23 cellular contexts compared by ENCODE assay signal in the genomic region with DNA sequence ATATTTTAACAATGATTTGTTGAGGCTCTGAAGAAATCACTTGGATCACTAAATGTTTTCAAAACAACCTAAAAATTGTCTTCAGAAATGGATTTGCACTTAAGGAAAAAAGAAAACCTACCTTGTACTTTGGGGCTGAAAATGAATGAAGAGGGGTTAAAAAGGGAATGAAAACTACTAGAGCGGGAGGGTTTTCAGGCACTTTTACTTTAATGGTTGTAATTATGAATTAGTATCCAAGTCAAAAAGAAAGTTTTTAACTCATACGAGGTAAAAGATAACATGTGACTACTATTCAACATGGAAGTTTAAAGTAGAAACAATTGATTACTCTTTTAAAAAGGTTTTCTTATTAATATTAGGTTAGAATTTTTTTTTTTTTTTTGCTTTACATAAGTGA. TPM values are rescaled to one million over a fixed set of nuclear protein-coding genes. Genes with fewer than 3 reads are reported as not detected.
A peak's percentile ranks its signal among the peaks of the same experiment; 100 is the strongest.
DNase-seq lines count a peak whose midpoint lies in the region; ATAC-seq, FAIRE-seq and TF ChIP-seq lines count a peak whose summit lies in the region.
"Had no signal": no experiment of that assay in that cellular context is flagged by ENCODE, and none has a peak within 500 bp of the region (broad histone marks: within the 10 kb centered on the region; RNA-seq: fewer than 3 reads in every experiment).

No MANE protein-coding gene starts in this region.

- H3K27me3 ChIP-seq in HepG2 (ENCODE audit: control insufficient read depth in 1 of 2, insufficient read depth in 2 of 2, low read length in 2 of 2): no peaks in the 10 kb centered on the region; a peak in 1 of 5 replicates
- H3K27me3 ChIP-seq in right lobe of liver: peaks cover 3 to 32% of the 10 kb centered on the region in 2 donors
- H3K27me3 ChIP-seq in K562 (ENCODE audit: control insufficient read depth in 2 of 2, insufficient read depth in 2 of 2, low read length in 2 of 2): no peaks in the 10 kb centered on the region
- H3K27me3 ChIP-seq in iPS-20b (ENCODE audit: insufficient read depth, low read length): no peaks in the 10 kb centered on the region

- H3K79me2 ChIP-seq in HepG2 (ENCODE audit: insufficient read depth, low read length) (peaks cover 100% of the 10 kb centered on the region), K562 (ENCODE audit: control insufficient read depth, insufficient read depth, low read length) (peaks cover 100% of the 10 kb centered on the region)

- TF ChIP-seq EP300 in HepG2 (IDR thresholded peaks at IDR 0.05; ENCODE audit: low read depth in 2 of 2, low read length in 2 of 2): no peak
- TF ChIP-seq EP300 in HepG2 (CRISPR knock-in tag; IDR thresholded peaks at IDR 0.05; ENCODE audit: borderline replicate concordance): no peak
- TF ChIP-seq EP300 in K562 (IDR thresholded peaks at IDR 0.05; ENCODE audit: low read length): no peak

- H3K9ac ChIP-seq in HepG2 (ENCODE audit: insufficient read depth, low read depth, low read length): peak overlapping the region; percentile 99
- H3K9ac ChIP-seq in K562 (ENCODE audit: insufficient read depth in 1 of 2, low read depth in 2 of 2, low read length in 2 of 2): peak overlapping the region in 1 of 2 experiments; percentile 97; a peak in 2 of 4 replicates
- peak overlapping the region; percentile 100; the same call in 1 of the 2 replicates for H3K9ac ChIP-seq in iPS-20b (ENCODE audit: low read depth, low read length)

- no peak for FAIRE-seq in HepG2 (lab: Jason Lieb, UNC)
- FAIRE-seq in K562 (lab: Jason Lieb, UNC): no peak

- in situ Hi-C loops in HepG2 (cut with HindIII; ENCODE audit: extremely low pct_ligation_motif_present, low pct_unique_long_range_greater_than_20kb) (no loop called here), K562 (cut with MboI) (no loop called here)

- BruUV-seq in HepG2 (replicated peaks; lab: Mats Ljungman, UMichigan) (no TSS peak), K562 (replicated peaks; lab: Mats Ljungman, UMichigan) (no TSS peak)

- no peak for TF ChIP-seq RAD21 in HepG2 (CRISPR knock-in tag; IDR thresholded peaks at IDR 0.05)
- no peak for TF ChIP-seq RAD21 in K562 (CRISPR knock-in tag; conservative IDR thresholded peaks at IDR 0.05 in 1 of 2, IDR thresholded peaks at IDR 0.05 in 1 of 2)

- H3K36me3 ChIP-seq in HepG2 (replicated peaks in 1 of 2; ENCODE audit: control insufficient read depth in 1 of 2, insufficient read depth in 2 of 2, low read length in 2 of 2) (peaks cover 6 to 25% of the 10 kb centered on the region in 2 experiments; a peak in 4 of 5 replicates), right lobe of liver (no peaks in the 10 kb centered on the region), K562 (ENCODE audit: control insufficient read depth, insufficient read depth, low read length) (peaks cover 63% of the 10 kb centered on the region), iPS-20b (ENCODE audit: insufficient read depth, low read depth, low read length) (peaks cover 55% of the 10 kb centered on the region)
- H3K36me3 ChIP-seq: right atrium auricular region had no signal

- H3K4me1 ChIP-seq in HepG2 (ENCODE audit: insufficient read depth, low read length) (peaks cover 57% of the 10 kb centered on the region), right lobe of liver (no peaks in the 10 kb centered on the region), K562 (replicated peaks in 1 of 2; ENCODE audit: control insufficient read depth in 2 of 2, insufficient read depth in 2 of 2, low read length in 2 of 2) (peaks cover 10 to 11% of the 10 kb centered on the region in 2 experiments; a peak in 4 of 5 replicates), iPS-20b (ENCODE audit: insufficient read depth, low read length) (peaks cover 13% of the 10 kb centered on the region; the same call in 1 of the 2 replicates)

- H3K9me3 ChIP-seq in HepG2 (ENCODE audit: low read length) (no peaks in the 10 kb centered on the region), right lobe of liver (no peaks in the 10 kb centered on the region), K562 (replicated peaks; ENCODE audit: control insufficient read depth, insufficient read depth, low read depth, low read length) (no peaks in the 10 kb centered on the region), iPS-20b (ENCODE audit: insufficient read depth, low read depth, low read length) (no peaks in the 10 kb centered on the region)
- H3K9me3 ChIP-seq: right atrium auricular region, SJSA1 had no signal

- TF ChIP-seq POLR2A in HepG2 (IDR thresholded peaks at IDR 0.05; ENCODE audit: insufficient read depth in 1 of 2, low read depth in 2 of 2, low read length in 2 of 2) (no peak), right lobe of liver (IDR thresholded peaks at IDR 0.05) (no peak), K562 (conservative IDR thresholded peaks at IDR 0.05) (no peak)

- H3K4me3 ChIP-seq in HepG2 (replicated peaks in 1 of 3; ENCODE audit: insufficient read depth in 1 of 3, low read depth in 2 of 3, low read length in 3 of 3): peak overlapping the region in 2 of 3 experiments; percentile 62 to 97; a peak in 4 of 6 replicates
- H3K4me3 ChIP-seq in right lobe of liver: no peak overlapping the region
- H3K4me3 ChIP-seq in K562: peak overlapping the region; percentile 78; the same call in 1 of the 2 replicates
- H3K4me3 ChIP-seq in iPS-20b (ENCODE audit: low read length): peak overlapping the region; percentile 90
- H3K4me3 ChIP-seq: right atrium auricular region, SJSA1 had no signal

- CTCF ChIA-PET in HepG2 (lab: Yijun Ruan, JAX; ENCODE audit: low intra/inter-chr PET ratio, low total read pairs) (no interaction called here), K562 (lab: Yijun Ruan, JAX; ENCODE audit: low intra/inter-chr PET ratio) (interaction anchor here (0.9 kb wide), 1 partner anchor 47 kb away, joined by 3 read pairs; no protein-coding TSS in a partner anchor)

- ATAC-seq in HepG2 (no peak), right lobe of liver (no peak), K562 (no peak)

- POLR2A ChIA-PET in HepG2 (lab: Yijun Ruan, JAX): interaction anchor here (3.8 kb wide), 1 partner anchor 31 kb away, joined by 27 read pairs; no protein-coding TSS in a partner anchor
- POLR2A ChIA-PET in K562 (lab: Yijun Ruan, JAX): interaction anchor here (0.5 kb wide), 1 partner anchor 325 kb away, joined by 3 read pairs; no protein-coding TSS in a partner anchor

- peak overlapping the region; percentile 95 for H3K27ac ChIP-seq in HepG2 (ENCODE audit: extremely low read length, insufficient read depth, low read length)
- no peak overlapping the region for H3K27ac ChIP-seq in right lobe of liver
- peak overlapping the region; percentile 97; the same call in 2 of the 3 replicates for H3K27ac ChIP-seq in K562 (ENCODE audit: extremely low read depth, low read depth, low read length)
- no peak overlapping the region for H3K27ac ChIP-seq in iPS-20b (ENCODE audit: low read length)
- H3K27ac ChIP-seq: right atrium auricular region had no signal

- H3K9me1 ChIP-seq in K562 (ENCODE audit: control insufficient read depth, insufficient read depth, low read length): no peaks in the 10 kb centered on the region

- peak overlapping the region; percentile 87 for H3K4me2 ChIP-seq in HepG2 (ENCODE audit: low read depth, low read length)
- no peak overlapping the region for H3K4me2 ChIP-seq in K562 (ENCODE audit: insufficient read depth, low read length)

- 35% methylated on average over 2 of the region's 2 CpGs for WGBS in HepG2 (ENCODE audit: low lambda C conversion rate)
- WGBS in right lobe of liver (ENCODE audit: insufficient coverage, low coverage, low lambda C conversion rate, missing lambda C conversion rate): 48% methylated on average over 2 of the region's 2 CpGs
- 16% methylated on average over 2 of the region's 2 CpGs for WGBS in K562 (ENCODE audit: insufficient coverage, low coverage, missing lambda C conversion rate)

- H4K20me1 ChIP-seq in HepG2 (ENCODE audit: insufficient read depth, low read length): peaks cover 41% of the 10 kb centered on the region
- no peaks in the 10 kb centered on the region for H4K20me1 ChIP-seq in K562 (replicated peaks; ENCODE audit: control insufficient read depth, insufficient read depth, low read length)

- DNase-seq in HepG2 (ENCODE audit: low spot score): no peak
- no peak for DNase-seq in right lobe of liver
- no peak for DNase-seq in K562 (ENCODE audit: extremely low read depth in 1 of 4, low spot score in 3 of 4)
- DNase-seq in effector CD4-positive, alpha-beta T cell: no peak
- no peak for DNase-seq in EL
- no peak for DNase-seq in dedifferentiated amniotic fluid mesenchymal stem cell (ENCODE audit: extremely low spot score)
- no peak for DNase-seq in AG20443 (ENCODE audit: low spot score)
- DNase-seq: 8988T; activated CD4-positive, CD25-positive, alpha-beta regulatory T cell; activated naive CD4-positive, alpha-beta T cell treated with Interleukin-2 at 50 U/mL for 16 hours; activated T-cell treated with anti-CD3 and anti-CD28 coated beads, Interleukin-2, amount 50 U/mL, for 24 hours; cerebellar nuclear complex; head of caudate nucleus; MM.1S had no signal

- H2AFZ ChIP-seq in HepG2 (ENCODE audit: low read length) (no peak overlapping the region), K562 (ENCODE audit: low read depth, low read length) (no peak overlapping the region)

- intact Hi-C loops in HepG2 (cut with micrococcal nuclease; ENCODE audit: unreplicated experiment): no loop called here
- intact Hi-C loops in right lobe of liver (cut with DNase I): no loop called here
- intact Hi-C loops in K562 (cut with micrococcal nuclease): no loop called here

- TF ChIP-seq CTCF in HepG2 (CRISPR knock-in tag; IDR thresholded peaks at IDR 0.05): no peak
- no peak for TF ChIP-seq CTCF in right lobe of liver (IDR thresholded peaks at IDR 0.05)
- no peak for TF ChIP-seq CTCF in K562 (IDR thresholded peaks at IDR 0.05 in 2 of 3, conservative IDR thresholded peaks at IDR 0.05 in 1 of 3; ENCODE audit: insufficient read depth in 2 of 3, low read depth in 1 of 3, low read length in 3 of 3)

RNA-seq across cellular contexts. Expression of a gene that starts 5.1 kb away (rescaled TPM):
- total RNA-seq in HepG2 (2016; rRNA removed; fragmentation: Illumina TruSeq; extraction: Trizol): 75.1 and 116 TPM in 2 replicates
- 9.9 and 10.7 TPM in 2 replicates for total RNA-seq in HepG2 (2016; cell fraction: cytosol; rRNA removed; fragmentation: Illumina TruSeq; extraction: Trizol; ENCODE audit: low read depth)
- total RNA-seq in HepG2 (2016; cell fraction: insoluble cytoplasmic fraction; rRNA removed; fragmentation: Illumina TruSeq; extraction: Trizol): 72.3 and 98.1 TPM in 2 replicates
- total RNA-seq in HepG2 (2016; cell fraction: membrane; rRNA removed; fragmentation: Illumina TruSeq; extraction: Trizol): 48.4 and 51.3 TPM in 2 replicates
- 85.9 and 101 TPM in 2 replicates for total RNA-seq in HepG2 (2016; cell fraction: nucleus; rRNA removed; fragmentation: Illumina TruSeq; extraction: Trizol)
- polyA plus RNA-seq in HepG2 (2011; rRNA removed): 29.0 and 29.7 TPM in 2 replicates
- 20.8 and 22.5 TPM in 2 replicates for polyA plus RNA-seq in HepG2 (2011; cell fraction: cytosol; rRNA removed)
- polyA plus RNA-seq in HepG2 (2011; cell fraction: nucleus; rRNA removed): 55.5 and 77.0 TPM in 2 replicates
- 38.7 and 44.9 TPM in 2 replicates for polyA plus RNA-seq in HepG2 (2012)
- polyA plus RNA-seq in HepG2 (2016; cell fraction: cytosol; fragmentation: Illumina TruSeq; extraction: Trizol; ENCODE audit: low read depth): 5.3 and 5.9 TPM in 2 replicates
- polyA plus RNA-seq in HepG2 (2016; cell fraction: insoluble cytoplasmic fraction; fragmentation: Illumina TruSeq; extraction: Trizol; ENCODE audit: low read depth): 74.2 and 94.4 TPM in 2 replicates
- polyA plus RNA-seq in HepG2 (2016; cell fraction: membrane; fragmentation: Illumina TruSeq; extraction: Trizol; ENCODE audit: low read depth): 16.6 and 19.1 TPM in 2 replicates
- polyA plus RNA-seq in HepG2 (2016; cell fraction: nucleus; fragmentation: Illumina TruSeq; extraction: Trizol; ENCODE audit: insufficient read depth, low read depth): 92.5 and 99.5 TPM in 2 replicates
- 12.9 and 68.2 TPM in 2 replicates for polyA minus RNA-seq in HepG2 (2011; rRNA and poly(A)+ RNA removed; ENCODE audit: low replicate concordance)
- polyA minus RNA-seq in HepG2 (2011; cell fraction: cytosol; rRNA and poly(A)+ RNA removed): 68.9 and 72.7 TPM in 2 replicates
- polyA minus RNA-seq in HepG2 (2011; cell fraction: nucleus; rRNA and poly(A)+ RNA removed): 66.3 and 72.9 TPM in 2 replicates
- under 1 TPM in 1 of 6 experiments, not detected in 5; 0.56 TPM for total RNA-seq in right lobe of liver
- total RNA-seq in K562 (2011; cell fraction: chromatin; rRNA removed; ENCODE audit: low replicate concordance): 94.9 and 96.9 TPM in 2 replicates
- 61.6 and 67.2 TPM in 2 replicates for total RNA-seq in K562 (2011; cell fraction: nucleolus; rRNA removed)
- 82.5 and 120 TPM in 2 replicates for total RNA-seq in K562 (2011; cell fraction: nucleoplasm; rRNA removed)
- total RNA-seq in K562 (2014; rRNA removed): 53.6 and 61.6 TPM in 2 replicates
- 64.8 and 66.8 TPM in 2 replicates for total RNA-seq in K562 (2014; rRNA removed; fragmentation: Illumina TruSeq; extraction: Trizol)
- total RNA-seq in K562 (2015; rRNA removed; fragmentation: Illumina TruSeq; extraction: Trizol): 65.5 and 72.0 TPM in 2 replicates
- total RNA-seq in K562 (2021): 291 and 318 TPM in 2 replicates
- 27.4 and 31.8 TPM in 2 replicates for polyA plus RNA-seq in K562 (2011; rRNA removed)
- 27.0 and 46.4 TPM in 2 replicates for polyA plus RNA-seq in K562 (2011; cell fraction: cytosol; rRNA removed)
- 52.8 and 86.1 TPM in 2 replicates for polyA plus RNA-seq in K562 (2011; cell fraction: nucleus; rRNA removed)
- polyA plus RNA-seq in K562 (2012): 50.4 and 60.4 TPM in 2 replicates
- 71.8 and 80.4 TPM in 2 replicates for polyA plus RNA-seq in K562 (2014; fragmentation: Illumina TruSeq; extraction: Trizol)
- 10 to 100 TPM; 13.0 to 13.8 TPM for polyA plus RNA-seq in K562 (2014; fragmentation: Nextera tagmentation; extraction: Ambion mirVana)
- 41.5 and 47.2 TPM in 2 replicates for polyA plus RNA-seq in K562 (2014; rRNA removed)
- 59.8 and 69.5 TPM in 2 replicates for polyA minus RNA-seq in K562 (2011; rRNA and poly(A)+ RNA removed)
- 92.6 and 107 TPM in 2 replicates for polyA minus RNA-seq in K562 (2011; cell fraction: cytosol; rRNA and poly(A)+ RNA removed)
- polyA minus RNA-seq in K562 (2011; cell fraction: nucleus; rRNA and poly(A)+ RNA removed): 27.3 and 40.9 TPM in 2 replicates
- total RNA-seq: right atrium auricular region had no signal
- polyA plus RNA-seq: liver had no signal

RNA-seq across cellular contexts. Expression of a gene that starts 33.9 kb away (rescaled TPM):
- 0.73 TPM in 1 of 2 replicates, not detected in the other for total RNA-seq in HepG2 (2016; rRNA removed; fragmentation: Illumina TruSeq; extraction: Trizol)
- total RNA-seq in HepG2 (2016; cell fraction: cytosol; rRNA removed; fragmentation: Illumina TruSeq; extraction: Trizol; ENCODE audit: low read depth): 0.71 and 1.1 TPM in 2 replicates
- total RNA-seq in HepG2 (2016; cell fraction: insoluble cytoplasmic fraction; rRNA removed; fragmentation: Illumina TruSeq; extraction: Trizol): 0.39 and 0.52 TPM in 2 replicates
- 0.38 and 0.46 TPM in 2 replicates for total RNA-seq in HepG2 (2016; cell fraction: membrane; rRNA removed; fragmentation: Illumina TruSeq; extraction: Trizol)
- not detected in 2 replicates for total RNA-seq in HepG2 (2016; cell fraction: nucleus; rRNA removed; fragmentation: Illumina TruSeq; extraction: Trizol)
- 0.55 and 0.70 TPM in 2 replicates for polyA plus RNA-seq in HepG2 (2011; rRNA removed)
- polyA plus RNA-seq in HepG2 (2011; cell fraction: cytosol; rRNA removed): 0.20 TPM in 1 of 2 replicates, not detected in the other
- not detected in 2 replicates for polyA plus RNA-seq in HepG2 (2011; cell fraction: nucleus; rRNA removed)
- 0.56 TPM in 1 of 2 replicates, not detected in the other for polyA plus RNA-seq in HepG2 (2012)
- polyA plus RNA-seq in HepG2 (2016; cell fraction: cytosol; fragmentation: Illumina TruSeq; extraction: Trizol; ENCODE audit: low read depth): 1.2 and 2.0 TPM in 2 replicates
- polyA plus RNA-seq in HepG2 (2016; cell fraction: insoluble cytoplasmic fraction; fragmentation: Illumina TruSeq; extraction: Trizol; ENCODE audit: low read depth): 0.86 TPM in 1 of 2 replicates, not detected in the other
- polyA plus RNA-seq in HepG2 (2016; cell fraction: membrane; fragmentation: Illumina TruSeq; extraction: Trizol; ENCODE audit: low read depth): 0.58 and 0.61 TPM in 2 replicates
- not detected in 2 replicates for polyA plus RNA-seq in HepG2 (2016; cell fraction: nucleus; fragmentation: Illumina TruSeq; extraction: Trizol; ENCODE audit: insufficient read depth, low read depth)
- not detected in 2 replicates for polyA minus RNA-seq in HepG2 (2011; rRNA and poly(A)+ RNA removed; ENCODE audit: low replicate concordance)
- not detected in 2 replicates for polyA minus RNA-seq in HepG2 (2011; cell fraction: cytosol; rRNA and poly(A)+ RNA removed)
- polyA minus RNA-seq in HepG2 (2011; cell fraction: nucleus; rRNA and poly(A)+ RNA removed): not detected in 2 replicates
- total RNA-seq in right lobe of liver: not detected
- not detected in 2 replicates for total RNA-seq in K562 (2011; cell fraction: chromatin; rRNA removed; ENCODE audit: low replicate concordance)
- not detected in 2 replicates for total RNA-seq in K562 (2011; cell fraction: nucleolus; rRNA removed)
- not detected in 2 replicates for total RNA-seq in K562 (2011; cell fraction: nucleoplasm; rRNA removed)
- not detected in 2 replicates for total RNA-seq in K562 (2014; rRNA removed)
- total RNA-seq in K562 (2014; rRNA removed; fragmentation: Illumina TruSeq; extraction: Trizol): not detected in 2 replicates
- total RNA-seq in K562 (2015; rRNA removed; fragmentation: Illumina TruSeq; extraction: Trizol): not detected in 2 replicates
- not detected in 2 replicates for total RNA-seq in K562 (2021)
- polyA plus RNA-seq in K562 (2011; rRNA removed): 0.15 TPM in 1 of 2 replicates, not detected in the other
- not detected in 2 replicates for polyA plus RNA-seq in K562 (2011; cell fraction: cytosol; rRNA removed)
- polyA plus RNA-seq in K562 (2011; cell fraction: nucleus; rRNA removed): not detected in 2 replicates
- 0.16 TPM in 1 of 2 replicates, not detected in the other for polyA plus RNA-seq in K562 (2012)
- polyA plus RNA-seq in K562 (2014; fragmentation: Illumina TruSeq; extraction: Trizol): not detected in 2 replicates
- under 1 TPM in 1 of 2 experiments, not detected in 1; 0.08 TPM for polyA plus RNA-seq in K562 (2014; fragmentation: Nextera tagmentation; extraction: Ambion mirVana)
- polyA plus RNA-seq in K562 (2014; rRNA removed): 0.12 TPM in 1 of 2 replicates, not detected in the other
- polyA minus RNA-seq in K562 (2011; rRNA and poly(A)+ RNA removed): not detected in 2 replicates
- not detected in 2 replicates for polyA minus RNA-seq in K562 (2011; cell fraction: cytosol; rRNA and poly(A)+ RNA removed)
- polyA minus RNA-seq in K562 (2011; cell fraction: nucleus; rRNA and poly(A)+ RNA removed): not detected in 2 replicates
- total RNA-seq: Daoy; liver; omental fat pad; right atrium auricular region; SJSA1; subcutaneous adipose tissue; T-helper 2 cell treated with Interferon-gamma antibody and Interleukin-4, amounts not matched to agents 100 ng/mL and 5 ng/mL, for 36 hours; urinary bladder had no signal
- polyA plus RNA-seq: liver, urinary bladder had no signal

RNA-seq across cellular contexts. Expression of a gene that starts 57.7 kb away (rescaled TPM):
- total RNA-seq in HepG2 (2016; rRNA removed; fragmentation: Illumina TruSeq; extraction: Trizol) (152 and 153 TPM in 2 replicates), right lobe of liver (10 to 100 TPM; 35.8 to 62.9 (median 47.5) TPM), K562 (2014; rRNA removed) (126 and 127 TPM in 2 replicates), K562 (2014; rRNA removed; fragmentation: Illumina TruSeq; extraction: Trizol) (92.5 and 96.8 TPM in 2 replicates), K562 (2015; rRNA removed; fragmentation: Illumina TruSeq; extraction: Trizol) (90.9 and 92.9 TPM in 2 replicates), K562 (2021) (124 and 130 TPM in 2 replicates)
- 379 and 415 TPM in 2 replicates for total RNA-seq in HepG2 (2016; cell fraction: cytosol; rRNA removed; fragmentation: Illumina TruSeq; extraction: Trizol; ENCODE audit: low read depth)
- total RNA-seq in HepG2 (2016; cell fraction: insoluble cytoplasmic fraction; rRNA removed; fragmentation: Illumina TruSeq; extraction: Trizol): 132 and 156 TPM in 2 replicates
- 389 and 390 TPM in 2 replicates for total RNA-seq in HepG2 (2016; cell fraction: membrane; rRNA removed; fragmentation: Illumina TruSeq; extraction: Trizol)
- total RNA-seq in HepG2 (2016; cell fraction: nucleus; rRNA removed; fragmentation: Illumina TruSeq; extraction: Trizol): 78.5 and 80.0 TPM in 2 replicates
- polyA plus RNA-seq in HepG2 (2011; rRNA removed) (98.6 and 114 TPM in 2 replicates), K562 (2011; rRNA removed) (98.7 and 117 TPM in 2 replicates), K562 (2014; fragmentation: Illumina TruSeq; extraction: Trizol) (128 and 132 TPM in 2 replicates), K562 (2014; fragmentation: Nextera tagmentation; extraction: Ambion mirVana) (1 to 10 TPM; 6.9 to 9.0 TPM), K562 (2014; rRNA removed) (143 and 149 TPM in 2 replicates)
- 124 and 143 TPM in 2 replicates for polyA plus RNA-seq in HepG2 (2011; cell fraction: cytosol; rRNA removed)
- 64.9 and 71.3 TPM in 2 replicates for polyA plus RNA-seq in HepG2 (2011; cell fraction: nucleus; rRNA removed)
- 70.9 and 75.1 TPM in 2 replicates for polyA plus RNA-seq in HepG2 (2012)
- polyA plus RNA-seq in HepG2 (2016; cell fraction: cytosol; fragmentation: Illumina TruSeq; extraction: Trizol; ENCODE audit: low read depth): 660 and 736 TPM in 2 replicates
- polyA plus RNA-seq in HepG2 (2016; cell fraction: insoluble cytoplasmic fraction; fragmentation: Illumina TruSeq; extraction: Trizol; ENCODE audit: low read depth): 201 and 220 TPM in 2 replicates
- 492 and 571 TPM in 2 replicates for polyA plus RNA-seq in HepG2 (2016; cell fraction: membrane; fragmentation: Illumina TruSeq; extraction: Trizol; ENCODE audit: low read depth)
- 195 and 196 TPM in 2 replicates for polyA plus RNA-seq in HepG2 (2016; cell fraction: nucleus; fragmentation: Illumina TruSeq; extraction: Trizol; ENCODE audit: insufficient read depth, low read depth)
- polyA minus RNA-seq in HepG2 (2011; rRNA and poly(A)+ RNA removed; ENCODE audit: low replicate concordance): 77.3 and 128 TPM in 2 replicates
- 24.9 and 39.6 TPM in 2 replicates for polyA minus RNA-seq in HepG2 (2011; cell fraction: cytosol; rRNA and poly(A)+ RNA removed)
- 26.7 and 37.0 TPM in 2 replicates for polyA minus RNA-seq in HepG2 (2011; cell fraction: nucleus; rRNA and poly(A)+ RNA removed)
- 90.9 and 129 TPM in 2 replicates for total RNA-seq in K562 (2011; cell fraction: chromatin; rRNA removed; ENCODE audit: low replicate concordance)
- total RNA-seq in K562 (2011; cell fraction: nucleolus; rRNA removed): 86.9 and 95.7 TPM in 2 replicates
- total RNA-seq in K562 (2011; cell fraction: nucleoplasm; rRNA removed): 108 and 129 TPM in 2 replicates
- 126 and 130 TPM in 2 replicates for polyA plus RNA-seq in K562 (2011; cell fraction: cytosol; rRNA removed)
- 54.4 and 56.9 TPM in 2 replicates for polyA plus RNA-seq in K562 (2011; cell fraction: nucleus; rRNA removed)
- polyA plus RNA-seq in K562 (2012): 103 and 109 TPM in 2 replicates
- 76.9 and 111 TPM in 2 replicates for polyA minus RNA-seq in K562 (2011; rRNA and poly(A)+ RNA removed)
- polyA minus RNA-seq in K562 (2011; cell fraction: cytosol; rRNA and poly(A)+ RNA removed): 45.1 and 48.6 TPM in 2 replicates
- 17.2 and 22.2 TPM in 2 replicates for polyA minus RNA-seq in K562 (2011; cell fraction: nucleus; rRNA and poly(A)+ RNA removed)

Comparison
In these comparisons a context has a peak if more than half of its experiments do, and no peak if none do; other contexts are left out.
1. H3K27ac ChIP-seq: peak in HepG2 (single experiment) and K562 (single experiment); none in right lobe of liver (0 of 3) and iPS-20b (single experiment).
2. H3K4me3 ChIP-seq: peak in HepG2 (2 of 3), K562 (single experiment) and iPS-20b (single experiment); none in right lobe of liver (0 of 3).
3. RNA of a gene that starts 5.1 kb away (total RNA-seq): 9.9 to 116 TPM in HepG2 and 53.6 to 318 TPM in K562; 0.56 TPM in right lobe of liver; every median in the first group is over 4 times any median in the second.